Comparison of ENCODE assay signal across 22 cellular contexts in genomic region chr9:87216036-87216435, GRCh38.
"Had no signal": no experiment of that assay in that cellular context is flagged by ENCODE, and none has a peak within 500 bp of the region (broad histone marks: within the 10 kb centered on the region; RNA-seq: fewer than 3 reads in every experiment).

No MANE protein-coding gene starts in this region.

- H3K27ac Mint-ChIP-seq: memory B cell; naive thymus-derived CD4-positive, alpha-beta T cell; natural killer cell had no signal

- H3K9me3 ChIP-seq: gastrocnemius medialis, heart left ventricle, left lung, lower lobe of right lung had no signal

- H3K4me3 Mint-ChIP-seq: memory B cell; naive thymus-derived CD4-positive, alpha-beta T cell; natural killer cell had no signal

- H3K4me1 Mint-ChIP-seq: memory B cell; naive thymus-derived CD4-positive, alpha-beta T cell; natural killer cell had no signal

- DNase-seq: dermis blood vessel endothelial cell; dorsolateral prefrontal cortex; effector CD4-positive, alpha-beta T cell; effector memory CD4-positive, alpha-beta T cell; erythroblast; foreskin keratinocyte; gastrocnemius medialis; heart left ventricle; hypothalamus; left cardiac atrium; left lung; left ventricle myocardium superior; lower lobe of right lung; mesendoderm; midbrain; naive thymus-derived CD4-positive, alpha-beta T cell; natural killer cell had no signal

- H3K27ac ChIP-seq: coronary artery, dorsolateral prefrontal cortex, epithelial cell of prostate, foreskin keratinocyte, gastrocnemius medialis, heart left ventricle, hepatocyte, left lung, lower lobe of right lung had no signal

- H3K27me3 ChIP-seq: dorsolateral prefrontal cortex, foreskin keratinocyte, gastrocnemius medialis, heart left ventricle, left lung had no signal

- H3K4me3 ChIP-seq: coronary artery, dorsolateral prefrontal cortex, gastrocnemius medialis, heart left ventricle, hepatocyte, left lung, lower lobe of right lung had no signal

- ATAC-seq: esophagus mucosa; foreskin keratinocyte; gastrocnemius medialis; heart left ventricle; left cardiac atrium; left lung; left ventricle myocardium superior; lower lobe of right lung; naive thymus-derived CD4-positive, alpha-beta T cell; natural killer cell had no signal

- H3K27me3 Mint-ChIP-seq: memory B cell had no signal

- H3K4me1 ChIP-seq: gastrocnemius medialis, heart left ventricle, left lung, lower lobe of right lung had no signal

- H3K36me3 ChIP-seq: gastrocnemius medialis, heart left ventricle, left lung, lower lobe of right lung had no signal

- H3K36me3 Mint-ChIP-seq: memory B cell; naive thymus-derived CD4-positive, alpha-beta T cell; natural killer cell had no signal

- H3K9me3 Mint-ChIP-seq: memory B cell; naive thymus-derived CD4-positive, alpha-beta T cell; natural killer cell had no signal
